In the genomic region with DNA sequence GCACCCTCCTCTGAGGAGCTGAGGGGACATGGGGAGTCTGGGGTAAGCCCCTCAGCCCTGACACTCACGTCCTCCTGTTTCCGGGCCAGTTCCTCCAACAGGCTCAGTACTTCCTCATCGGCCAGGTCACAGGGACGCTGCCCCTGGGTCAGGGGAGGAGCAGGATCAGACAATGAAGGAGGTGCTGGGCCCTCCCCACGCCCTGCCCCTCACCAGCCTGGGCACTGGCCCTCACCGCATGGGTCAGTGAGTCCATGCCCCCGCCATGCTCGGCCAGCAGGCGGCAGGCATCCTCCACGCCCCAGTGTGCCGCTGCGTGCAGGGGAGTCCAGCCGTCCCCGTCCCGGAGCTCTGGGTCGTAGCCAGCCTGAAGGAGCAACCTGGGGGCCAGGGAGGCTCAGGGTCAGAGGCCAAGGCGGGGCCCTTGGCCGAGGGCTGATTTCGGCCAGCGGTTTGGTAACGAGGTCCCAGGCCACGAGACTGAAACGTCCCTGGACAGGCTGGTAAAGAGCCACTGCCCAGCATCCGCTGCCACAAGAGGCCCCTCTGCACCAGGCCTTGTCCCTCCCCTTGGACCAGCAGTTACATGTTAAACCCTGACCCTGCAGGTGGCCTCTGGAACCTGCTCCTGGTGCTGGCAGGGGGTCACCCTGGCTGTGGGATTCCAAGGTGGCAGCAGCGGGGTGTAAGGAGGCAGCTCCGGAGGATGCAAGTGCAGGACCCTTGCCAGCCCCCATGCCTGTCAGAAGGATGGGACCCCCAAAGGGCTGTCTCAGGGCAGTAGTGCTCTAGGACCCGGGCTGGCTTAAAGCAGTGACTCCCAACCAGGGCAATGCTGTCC, we compare ENCODE assay signal across 1 cellular context.
TF ChIP-seq lines count a peak whose summit lies in the region.

No MANE protein-coding gene starts in this region.

TF ChIP-seq in WTC11, 78 proteins besides CTCF, POLR2A, EP300 and RAD21:
- TF ChIP-seq, protein P1, sequence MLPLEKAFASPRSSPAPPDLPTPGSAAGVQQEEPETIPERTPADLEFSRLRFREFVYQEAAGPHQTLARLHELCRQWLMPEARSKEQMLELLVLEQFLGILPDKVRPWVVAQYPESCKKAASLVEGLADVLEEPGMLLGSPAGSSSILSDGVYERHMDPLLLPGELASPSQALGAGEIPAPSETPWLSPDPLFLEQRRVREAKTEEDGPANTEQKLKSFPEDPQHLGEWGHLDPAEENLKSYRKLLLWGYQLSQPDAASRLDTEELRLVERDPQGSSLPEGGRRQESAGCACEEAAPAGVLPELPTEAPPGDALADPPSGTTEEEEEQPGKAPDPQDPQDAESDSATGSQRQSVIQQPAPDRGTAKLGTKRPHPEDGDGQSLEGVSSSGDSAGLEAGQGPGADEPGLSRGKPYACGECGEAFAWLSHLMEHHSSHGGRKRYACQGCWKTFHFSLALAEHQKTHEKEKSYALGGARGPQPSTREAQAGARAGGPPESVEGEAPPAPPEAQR (CRISPR knock-in tag; IDR thresholded peaks at IDR 0.05) = no peak
- TF ChIP-seq GABPB1 (CRISPR knock-in tag; IDR thresholded peaks at IDR 0.05) (no peak), ZNF263 (CRISPR knock-in tag; IDR thresholded peaks at IDR 0.05; ENCODE audit: low read depth) (no peak), ZNF121 (CRISPR knock-in tag; IDR thresholded peaks at IDR 0.05) (no peak), PRRX2 (CRISPR knock-in tag; IDR thresholded peaks at IDR 0.05) (no peak), MYBL2 (CRISPR knock-in tag; IDR thresholded peaks at IDR 0.05) (no peak), ARID4B (CRISPR knock-in tag; IDR thresholded peaks at IDR 0.05; ENCODE audit: borderline replicate concordance) (no peak), NFE2L1 (CRISPR knock-in tag; IDR thresholded peaks at IDR 0.05) (no peak)
- TF ChIP-seq, protein P2, sequence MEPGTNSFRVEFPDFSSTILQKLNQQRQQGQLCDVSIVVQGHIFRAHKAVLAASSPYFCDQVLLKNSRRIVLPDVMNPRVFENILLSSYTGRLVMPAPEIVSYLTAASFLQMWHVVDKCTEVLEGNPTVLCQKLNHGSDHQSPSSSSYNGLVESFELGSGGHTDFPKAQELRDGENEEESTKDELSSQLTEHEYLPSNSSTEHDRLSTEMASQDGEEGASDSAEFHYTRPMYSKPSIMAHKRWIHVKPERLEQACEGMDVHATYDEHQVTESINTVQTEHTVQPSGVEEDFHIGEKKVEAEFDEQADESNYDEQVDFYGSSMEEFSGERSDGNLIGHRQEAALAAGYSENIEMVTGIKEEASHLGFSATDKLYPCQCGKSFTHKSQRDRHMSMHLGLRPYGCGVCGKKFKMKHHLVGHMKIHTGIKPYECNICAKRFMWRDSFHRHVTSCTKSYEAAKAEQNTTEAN (CRISPR knock-in tag; IDR thresholded peaks at IDR 0.05) = no peak
- TF ChIP-seq, protein P3, sequence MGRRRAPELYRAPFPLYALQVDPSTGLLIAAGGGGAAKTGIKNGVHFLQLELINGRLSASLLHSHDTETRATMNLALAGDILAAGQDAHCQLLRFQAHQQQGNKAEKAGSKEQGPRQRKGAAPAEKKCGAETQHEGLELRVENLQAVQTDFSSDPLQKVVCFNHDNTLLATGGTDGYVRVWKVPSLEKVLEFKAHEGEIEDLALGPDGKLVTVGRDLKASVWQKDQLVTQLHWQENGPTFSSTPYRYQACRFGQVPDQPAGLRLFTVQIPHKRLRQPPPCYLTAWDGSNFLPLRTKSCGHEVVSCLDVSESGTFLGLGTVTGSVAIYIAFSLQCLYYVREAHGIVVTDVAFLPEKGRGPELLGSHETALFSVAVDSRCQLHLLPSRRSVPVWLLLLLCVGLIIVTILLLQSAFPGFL (CRISPR knock-in tag; IDR thresholded peaks at IDR 0.05; ENCODE audit: borderline replicate concordance) = no peak
